8 cellular contexts compared by ENCODE assay signal in the genomic region with DNA sequence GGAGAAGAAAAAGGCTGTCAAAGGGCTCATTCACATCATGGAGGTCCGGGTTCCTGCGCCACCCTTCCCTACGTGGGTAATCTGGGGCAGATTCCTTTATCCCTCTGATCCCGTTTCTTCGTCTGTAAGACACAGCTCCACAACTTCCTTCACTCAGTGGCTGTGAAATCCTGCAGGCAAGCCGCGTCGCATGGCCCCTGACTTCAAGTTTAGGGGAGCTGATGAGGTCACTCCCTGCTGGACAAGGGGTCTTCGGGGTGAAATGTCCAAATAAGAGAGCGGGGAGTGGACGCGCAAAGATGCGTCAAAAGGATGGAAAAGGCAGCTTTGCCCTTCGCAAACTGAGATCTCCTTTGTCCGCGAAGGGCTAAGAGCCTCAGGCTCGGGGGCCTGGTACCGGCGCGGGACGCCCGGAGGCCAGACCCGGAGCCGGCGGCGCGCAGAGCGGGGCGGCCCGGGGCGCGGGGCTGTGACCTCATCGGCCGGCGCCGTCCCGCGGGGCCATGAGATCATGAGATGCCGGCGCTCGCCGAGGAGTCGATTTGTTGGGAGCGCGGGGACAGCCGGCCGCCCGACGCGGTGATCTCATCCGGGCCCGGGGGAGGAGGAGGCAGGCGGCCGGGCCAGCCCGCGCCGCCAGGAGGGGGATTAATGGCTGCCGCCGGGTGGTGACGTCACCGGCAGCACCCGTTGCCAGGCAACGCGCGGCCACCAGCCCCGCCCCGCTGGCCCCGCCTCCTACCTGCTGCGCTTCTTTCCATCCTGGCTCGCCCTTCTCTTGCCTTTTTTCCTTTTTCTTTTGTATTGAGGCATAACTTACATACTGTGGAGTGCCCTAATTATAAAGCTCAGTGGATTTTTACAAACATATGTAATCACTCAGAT.
A peak's percentile ranks its signal among the peaks of the same experiment; 100 is the strongest.
DNase-seq lines count a peak whose midpoint lies in the region; ATAC-seq and TF ChIP-seq lines count a peak whose summit lies in the region.

No MANE protein-coding gene starts in this region.

- H3K4me3 ChIP-seq in IMR-90 (ENCODE audit: insufficient read depth, low read depth, low read length): peak overlapping the region; percentile 93
- peak overlapping the region; percentile 82 for H3K4me3 ChIP-seq in OCI-LY7 (ENCODE audit: low read depth, low read length, poor library complexity, severe bottlenecking)
- H3K4me3 ChIP-seq in esophagus (ENCODE audit: low read depth in 1 of 2, low read length in 2 of 2): peak overlapping the region; percentile 70 to 76
- H3K4me3 ChIP-seq in muscle layer of colon (ENCODE audit: low read depth in 1 of 2, low read length in 2 of 2): peak overlapping the region; percentile 51 to 98

- H3K79me1 ChIP-seq in IMR-90 (ENCODE audit: low read depth in 1 of 2, low read length in 2 of 2): peaks cover 7% of the 10 kb centered on the region in 2 experiments

- peak overlapping the region; percentile 97 for H3K27ac Mint-ChIP-seq in activated T-cell treated with anti-CD3 and anti-CD28 coated beads, Interleukin-2, amount 50 U/mL, for 24 hours

- peak overlapping the region; percentile 56 for H2BK120ac ChIP-seq in IMR-90 (ENCODE audit: low read depth, low read length)

- no peaks in the 10 kb centered on the region for H3K9me3 ChIP-seq in IMR-90 (ENCODE audit: control insufficient read depth, insufficient read depth, low read length)
- no peaks in the 10 kb centered on the region for H3K9me3 ChIP-seq in OCI-LY7 (ENCODE audit: low read length)
- no peaks in the 10 kb centered on the region for H3K9me3 ChIP-seq in esophagus (ENCODE audit: control insufficient read depth in 2 of 2, insufficient read depth in 1 of 2, low read depth in 1 of 2, low read length in 1 of 2)
- no peaks in the 10 kb centered on the region for H3K9me3 ChIP-seq in muscle layer of colon (ENCODE audit: low read length)

- H3K27ac ChIP-seq in IMR-90 (ENCODE audit: insufficient read depth, low read length): peak overlapping the region; percentile 96
- peak overlapping the region; percentile 78 for H3K27ac ChIP-seq in OCI-LY7 (ENCODE audit: low read depth, low read length, poor library complexity, severe bottlenecking)
- H3K27ac ChIP-seq in esophagus (ENCODE audit: low read depth in 2 of 2, low read length in 1 of 2): peak overlapping the region; percentile 80 to 89
- H3K27ac ChIP-seq in muscle layer of colon (ENCODE audit: low read depth, low read length): peak overlapping the region; percentile 76

- POLR2A ChIA-PET in IMR-90 (lab: Charles Lee; ENCODE audit: unreplicated experiment): interaction anchor here (0.5 kb wide), 1 partner anchor 1652 kb away, joined by 3 read pairs; no protein-coding TSS in a partner anchor
- POLR2A ChIA-PET in OCI-LY7 (lab: Charles Lee): interaction anchor here (1.0 to 6.9 kb wide), 2 partner anchors 14 to 19 kb away, joined by 3 to 60 read pairs; no protein-coding TSS in a partner anchor

- TF ChIP-seq POLR2A in IMR-90 (IDR thresholded peaks at IDR 0.05; ENCODE audit: low read depth, low read length): peak; percentile 87

- H4K8ac ChIP-seq in IMR-90 (ENCODE audit: low read depth in 2 of 2, low read length in 2 of 2): peak overlapping the region; percentile 98 to 100

- no peak overlapping the region for H2BK20ac ChIP-seq in IMR-90 (ENCODE audit: low read depth, low read length)

- H4K91ac ChIP-seq in IMR-90 (ENCODE audit: insufficient read depth, low read depth, low read length): peak overlapping the region; percentile 91

- peak overlapping the region; percentile 63 for H2AK9ac ChIP-seq in IMR-90 (replicated peaks; ENCODE audit: low read depth, low read length, poor library complexity)

- CTCF ChIA-PET in IMR-90 (lab: Yijun Ruan, JAX) (no interaction called here), OCI-LY7 (lab: Charles Lee; ENCODE audit: unreplicated experiment) (interaction anchor here (0.9 kb wide), 1 partner anchor 13 kb away, joined by 5 read pairs; no protein-coding TSS in a partner anchor)

- WGBS in IMR-90 (ENCODE audit: extremely low coverage in 2 of 2, insufficient read length in 1 of 2), 2 experiments: 1% methylated on average over 26 of the region's 70 CpGs; no CpG with 5 or more reads in 1 of the 2 experiments
- WGBS in esophagus, 2 donors: 1% methylated on average over 60 to 70 of the region's 70 CpGs

- peak overlapping the region; percentile 92 for H3K4me3 Mint-ChIP-seq in activated T-cell treated with anti-CD3 and anti-CD28 coated beads, Interleukin-2, amount 50 U/mL, for 24 hours

- TF ChIP-seq RAD21 in IMR-90 (IDR thresholded peaks at IDR 0.05; ENCODE audit: low read length): no peak

- dilution Hi-C loops in IMR-90 (cut with HindIII; ENCODE audit: low sequenced_read_pairs, unreplicated experiment): no loop called here

- H3K23ac ChIP-seq in IMR-90 (ENCODE audit: low read depth, low read length): peak overlapping the region; percentile 73

- peaks cover 20% of the 10 kb centered on the region for H3K4me1 Mint-ChIP-seq in activated T-cell treated with anti-CD3 and anti-CD28 coated beads, Interleukin-2, amount 50 U/mL, for 24 hours (ENCODE audit: low read depth)

- H3K9ac ChIP-seq in IMR-90 (ENCODE audit: low read depth, low read length) (peak overlapping the region; percentile 99), muscle layer of colon (ENCODE audit: low read length) (peak overlapping the region; percentile 100)

- no peaks in the 10 kb centered on the region for H3K27me3 ChIP-seq in IMR-90 (ENCODE audit: control insufficient read depth, insufficient read depth, low read length)
- no peaks in the 10 kb centered on the region for H3K27me3 ChIP-seq in esophagus (ENCODE audit: control insufficient read depth in 1 of 2, insufficient read depth in 2 of 2, low read length in 2 of 2)
- H3K27me3 ChIP-seq in muscle layer of colon (ENCODE audit: control insufficient read depth in 1 of 2, insufficient read depth in 2 of 2, low read length in 2 of 2): no peaks in the 10 kb centered on the region

- H3K27me3 Mint-ChIP-seq in activated T-cell treated with anti-CD3 and anti-CD28 coated beads, Interleukin-2, amount 50 U/mL, for 24 hours: no peaks in the 10 kb centered on the region

- ATAC-seq in GM21528 (IDR thresholded peaks at IDR 0.05; ENCODE audit: low FRiP score, unreplicated experiment): peak; percentile 87
- peak; percentile 100 for ATAC-seq in IMR-90 (ENCODE audit: low read depth)

- no peaks in the 10 kb centered on the region for H3K9me2 ChIP-seq in OCI-LY7 (ENCODE audit: insufficient read depth, low read length)

- TF ChIP-seq CTCF in IMR-90 (conservative IDR thresholded peaks at IDR 0.05; ENCODE audit: low read depth, low read length) (no peak), OCI-LY7 (conservative IDR thresholded peaks at IDR 0.05; ENCODE audit: low read length) (no peak)

- H2BK15ac ChIP-seq in IMR-90 (ENCODE audit: low read depth, low read length): no peak overlapping the region

- H4K20me1 ChIP-seq in IMR-90 (ENCODE audit: insufficient read depth, low read length) (no peaks in the 10 kb centered on the region), OCI-LY7 (ENCODE audit: insufficient read depth, low read length) (no peaks in the 10 kb centered on the region)

- H2AFZ ChIP-seq in IMR-90 (replicated peaks; ENCODE audit: low read length, poor library complexity) (peak overlapping the region; percentile 94), OCI-LY7 (ENCODE audit: low read length) (peak overlapping the region; percentile 77)

- no peaks in the 10 kb centered on the region for H3K9me3 Mint-ChIP-seq in activated T-cell treated with anti-CD3 and anti-CD28 coated beads, Interleukin-2, amount 50 U/mL, for 24 hours

- TSS peak; percentile 86 for BruUV-seq in IMR-90 (replicated peaks; lab: Mats Ljungman, UMichigan)
- BruUV-seq in OCI-LY7 (replicated peaks; lab: Mats Ljungman, UMichigan): TSS peak; percentile 87

- no peaks in the 10 kb centered on the region; the same call in 1 of the 2 replicates for H3K79me2 ChIP-seq in OCI-LY7 (ENCODE audit: insufficient read depth, low read depth, low read length)

- H2AK5ac ChIP-seq in IMR-90 (ENCODE audit: low read depth, low read length): peak overlapping the region; percentile 47; the same call in 1 of the 2 replicates

- H2BK5ac ChIP-seq in IMR-90 (ENCODE audit: low read depth, low read length, poor library complexity, severe bottlenecking): peak overlapping the region; percentile 60

- peak overlapping the region; percentile 97 for H3K14ac ChIP-seq in IMR-90 (replicated peaks; ENCODE audit: low read depth, low read length)

- H3K56ac ChIP-seq in IMR-90 (ENCODE audit: extremely low read depth, insufficient read depth, low read length): peak overlapping the region; percentile 95

- H3K4me2 ChIP-seq in IMR-90 (ENCODE audit: low read depth, low read length): peak overlapping the region; percentile 94
- H3K4me2 ChIP-seq in OCI-LY7 (ENCODE audit: low read length): peak overlapping the region; percentile 96

- DNase-seq in DMS114 treated with DMSO at 0.1 percent for 48 hours (lab: John Stamatoyannopoulos, UW; ENCODE audit: unreplicated experiment) (peak; percentile 67), IMR-90 (peak; percentile 92), OCI-LY7 (ENCODE audit: low spot score) (peak; percentile 90)
- peak; percentile 91 for DNase-seq in activated T-cell treated with anti-CD3 and anti-CD28 coated beads, Interleukin-2, amount 50 U/mL, for 24 hours
- peak; percentile 78 to 81 for DNase-seq in stimulated activated CD8-positive, alpha-beta memory T cell treated with anti-CD3 and anti-CD28 coated beads, Interleukin-7, amount 100 ng/mL, for 1 hour (ENCODE audit: low read depth in 2 of 2)

- peaks cover 7% of the 10 kb centered on the region; the same call in 1 of the 2 replicates for H3K9me1 ChIP-seq in IMR-90 (ENCODE audit: insufficient read depth, low read length)

- H3K36me3 ChIP-seq in IMR-90 (ENCODE audit: control insufficient read depth, insufficient read depth, low read length) (no peaks in the 10 kb centered on the region), OCI-LY7 (ENCODE audit: insufficient read depth, low read length) (peaks cover 10% of the 10 kb centered on the region), esophagus (ENCODE audit: control insufficient read depth in 2 of 2, insufficient read depth in 2 of 2, low read length in 1 of 2) (no peaks in the 10 kb centered on the region), muscle layer of colon (ENCODE audit: insufficient read depth, low read length) (no peaks in the 10 kb centered on the region)

- H3K4me1 ChIP-seq in IMR-90 (ENCODE audit: control insufficient read depth, insufficient read depth, low read length): peaks cover 6% of the 10 kb centered on the region
- H3K4me1 ChIP-seq in OCI-LY7 (ENCODE audit: insufficient read depth, low read length, poor library complexity, severe bottlenecking): peaks cover 56% of the 10 kb centered on the region
- H3K4me1 ChIP-seq in esophagus (ENCODE audit: control insufficient read depth in 2 of 2, insufficient read depth in 2 of 2, low read length in 1 of 2): no peaks in the 10 kb centered on the region
- H3K4me1 ChIP-seq in muscle layer of colon (ENCODE audit: insufficient read depth, low read length): peaks cover 10% of the 10 kb centered on the region

- H3K18ac ChIP-seq in IMR-90 (ENCODE audit: low read depth, low read length): peak overlapping the region; percentile 76

- intact Hi-C loops in IMR-90 (cut with micrococcal nuclease) (loop anchor here (1.0 kb wide), 1 partner anchor 81 kb away; a partner anchor contains a TSS), OCI-LY7 (cut with micrococcal nuclease; ENCODE audit: unreplicated experiment) (loop anchor here (1.0 to 5.0 kb wide), 5 partner anchors 16 to 158 kb away; a partner anchor contains a TSS)

- in situ Hi-C loops in IMR-90 (cut with MboI; ENCODE audit: low sequenced_read_pairs): no loop called here

- H4K5ac ChIP-seq in IMR-90 (ENCODE audit: low read depth, low read length): peak overlapping the region; percentile 99

- peaks cover 5% of the 10 kb centered on the region for H3K36me3 Mint-ChIP-seq in activated T-cell treated with anti-CD3 and anti-CD28 coated beads, Interleukin-2, amount 50 U/mL, for 24 hours (ENCODE audit: low read depth)

- peak overlapping the region; percentile 94 for H3K4ac ChIP-seq in IMR-90 (ENCODE audit: low read depth, low read length)

Comparison
In these comparisons a context has a peak if more than half of its experiments do, and no peak if none do; other contexts are left out.
1. Peak in every context shown above with its lines: DNase-seq, ATAC-seq, H3K4me3 ChIP-seq and H3K27ac ChIP-seq.